In the genomic region with DNA sequence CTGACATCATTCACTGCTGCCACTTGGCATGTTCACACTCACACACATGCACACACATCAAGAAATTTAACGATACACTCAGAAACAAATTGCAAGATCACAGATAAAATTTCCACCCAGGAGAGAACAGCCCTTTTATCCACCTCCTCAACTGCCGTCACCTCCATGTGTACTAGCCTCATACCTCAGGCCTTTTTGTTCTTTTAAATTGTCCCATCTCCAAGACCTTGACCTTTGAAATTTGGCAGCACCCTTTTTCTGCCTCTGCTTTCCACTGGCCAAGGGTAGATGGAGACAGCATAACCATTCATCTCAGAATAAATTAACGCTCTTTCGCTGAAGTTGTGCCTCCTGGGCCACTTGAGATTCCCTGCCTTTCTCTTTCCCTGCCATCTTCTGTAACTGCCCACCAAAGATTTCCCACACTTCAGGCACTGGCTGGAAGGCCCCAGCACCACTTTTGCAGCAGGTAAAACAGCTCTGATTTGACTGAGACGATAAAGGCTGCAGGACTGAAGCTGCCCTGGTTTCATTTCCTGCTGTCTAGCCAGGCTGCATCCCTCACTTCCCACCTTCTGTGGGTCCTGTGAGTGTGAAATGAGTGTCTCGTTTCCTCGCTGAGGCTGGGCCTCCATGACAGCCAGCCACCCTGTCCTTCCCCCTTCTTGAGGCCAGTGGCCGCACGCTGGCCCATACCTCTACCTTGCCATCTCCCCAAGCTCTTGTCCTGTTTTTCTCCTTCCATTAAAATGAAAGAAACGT, we compare ENCODE assay signal across 8 cellular contexts. TPM values are rescaled to one million over a fixed set of nuclear protein-coding genes. Genes with fewer than 3 reads are reported as not detected.
DNase-seq lines count a peak whose midpoint lies in the region; ATAC-seq and TF ChIP-seq lines count a peak whose summit lies in the region.

No MANE protein-coding gene starts in this region.

- H3K27ac Mint-ChIP-seq in activated CD8-positive, alpha-beta T cell treated with anti-CD3 and anti-CD28 coated beads, Interleukin-2, amount 10 ng/mL, durations not matched to agents 7 days and 5 days: peak overlapping the region; percentile 16

- H3K4me1 Mint-ChIP-seq in activated CD8-positive, alpha-beta T cell treated with anti-CD3 and anti-CD28 coated beads, Interleukin-2, amount 10 ng/mL, durations not matched to agents 7 days and 5 days (ENCODE audit: low read depth): peaks cover 55% of the 10 kb centered on the region

- H3K27me3 Mint-ChIP-seq in activated CD8-positive, alpha-beta T cell treated with anti-CD3 and anti-CD28 coated beads, Interleukin-2, amount 10 ng/mL, durations not matched to agents 7 days and 5 days (ENCODE audit: low read depth): no peaks in the 10 kb centered on the region

- no peaks in the 10 kb centered on the region for H3K9me3 ChIP-seq in prostate gland

- intact Hi-C loops in prostate gland (cut with DNase I): loop anchor here (5.0 kb wide), 1 partner anchor 34 kb away; no protein-coding TSS in a partner anchor

- peaks cover 4% of the 10 kb centered on the region for H3K9me3 Mint-ChIP-seq in activated CD8-positive, alpha-beta T cell treated with anti-CD3 and anti-CD28 coated beads, Interleukin-2, amount 10 ng/mL, durations not matched to agents 7 days and 5 days (ENCODE audit: insufficient read depth)

- 66% methylated on average over 10 of the region's 10 CpGs for WGBS in prostate gland

- no peaks in the 10 kb centered on the region for H3K27me3 ChIP-seq in prostate gland (replicated peaks; ENCODE audit: insufficient read depth)

- no peaks in the 10 kb centered on the region for H3K36me3 ChIP-seq in prostate gland

- H3K27ac ChIP-seq in prostate gland: no peak overlapping the region

- no peak overlapping the region for H3K4me3 Mint-ChIP-seq in activated CD8-positive, alpha-beta T cell treated with anti-CD3 and anti-CD28 coated beads, Interleukin-2, amount 10 ng/mL, durations not matched to agents 7 days and 5 days

- peaks cover 5% of the 10 kb centered on the region for H3K4me1 ChIP-seq in prostate gland (replicated peaks)

- POLR2A ChIA-PET in activated CD8-positive, alpha-beta T cell treated with anti-CD3 and anti-CD28 coated beads, Interleukin-2, amount 10 ng/mL, durations not matched to agents 7 days and 5 days (lab: Charles Lee): no interaction called here

- DNase-seq in activated CD8-positive, alpha-beta T cell treated with anti-CD3 and anti-CD28 coated beads, Interleukin-2, amount 10 ng/mL, durations not matched to agents 7 days and 5 days: peak; percentile 33
- peak; percentile 55 to 64 for DNase-seq in lung microvascular endothelial cell (ENCODE audit: low read depth in 2 of 2)
- DNase-seq in prostate gland (ENCODE audit: low spot score): no peak
- DNase-seq in middle frontal gyrus (ENCODE audit: extremely low spot score, low spot score): no peak
- DNase-seq in DMS153 treated with DMSO at 0.1 percent for 48 hours (lab: John Stamatoyannopoulos, UW; ENCODE audit: unreplicated experiment): no peak
- no peak for DNase-seq in NCI-H1436 (lab: John Stamatoyannopoulos, UW)

- peak; percentile 70 for ATAC-seq in GM18909 (IDR thresholded peaks at IDR 0.05; ENCODE audit: poor library complexity, unreplicated experiment)
- ATAC-seq in HG02852 (IDR thresholded peaks at IDR 0.05; ENCODE audit: unreplicated experiment): peak; percentile 71
- peak; percentile 50 for ATAC-seq in activated CD8-positive, alpha-beta T cell treated with anti-CD3 and anti-CD28 coated beads, Interleukin-2, amount 10 ng/mL, durations not matched to agents 7 days and 5 days

- no peaks in the 10 kb centered on the region for H3K36me3 Mint-ChIP-seq in activated CD8-positive, alpha-beta T cell treated with anti-CD3 and anti-CD28 coated beads, Interleukin-2, amount 10 ng/mL, durations not matched to agents 7 days and 5 days (ENCODE audit: low read depth)

- no peak for TF ChIP-seq POLR2A in prostate gland (IDR thresholded peaks at IDR 0.05)

- H3K4me3 ChIP-seq in prostate gland: no peak overlapping the region

- no peak for TF ChIP-seq CTCF in prostate gland (IDR thresholded peaks at IDR 0.05)

- CTCF ChIA-PET in activated CD8-positive, alpha-beta T cell treated with anti-CD3 and anti-CD28 coated beads, Interleukin-2, amount 10 ng/mL, durations not matched to agents 7 days and 5 days (lab: Charles Lee): interaction anchor here (0.8 to 1.2 kb wide), 2 partner anchors 11 to 39 kb away, joined by 3 to 4 read pairs; no protein-coding TSS in a partner anchor

RNA-seq across cellular contexts. Expression of a gene that starts 39.3 kb away (rescaled TPM):
- 10 to 100 TPM; 11.6 to 12.3 TPM for total RNA-seq in activated CD8-positive, alpha-beta T cell treated with anti-CD3 and anti-CD28 coated beads, Interleukin-2, amount 10 ng/mL, durations not matched to agents 7 days and 5 days
- total RNA-seq in lung microvascular endothelial cell: 30.9 and 46.6 TPM in 2 replicates
- 10 to 100 TPM; 59.1 to 85.7 TPM for total RNA-seq in prostate gland

Comparison
In these comparisons a context has a peak if more than half of its experiments do, and no peak if none do; other contexts are left out.
1. DNase-seq: peak in activated CD8-positive, alpha-beta T cell treated with anti-CD3 and anti-CD28 coated beads, Interleukin-2, amount 10 ng/mL, durations not matched to agents 7 days and 5 days (single experiment) and lung microvascular endothelial cell (2 of 2); none in prostate gland (single experiment), middle frontal gyrus (single experiment), DMS153 treated with DMSO at 0.1 percent for 48 hours (single experiment) and NCI-H1436 (single experiment).
2. Peak in every context shown above with its lines, with median percentiles within 50 percentile points of each other: ATAC-seq.